ENCODE assay signal across 9 cellular contexts in the genomic region with DNA sequence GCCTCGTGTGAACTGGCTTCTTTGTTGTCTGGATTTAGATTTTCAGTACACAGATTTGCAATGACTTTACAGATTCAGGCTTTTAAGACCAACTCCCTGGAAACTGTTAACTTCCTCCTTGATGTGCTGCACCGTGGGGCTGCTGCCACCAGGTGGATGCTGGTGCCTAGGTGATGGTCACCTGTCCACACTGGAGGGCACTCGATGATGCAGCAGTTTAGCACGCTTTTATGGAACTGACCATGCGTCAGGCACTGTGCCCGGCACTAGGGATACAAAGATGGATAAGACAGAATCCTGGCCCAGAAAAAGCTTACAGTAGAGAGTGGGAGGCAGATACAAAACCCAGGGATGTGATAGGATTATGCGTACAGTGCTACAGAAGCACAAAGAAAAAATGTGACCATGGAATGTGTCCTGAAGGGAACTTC.
DNase-seq lines count a peak whose midpoint lies in the region; ATAC-seq and TF ChIP-seq lines count a peak whose summit lies in the region.
"Had no signal": no experiment of that assay in that cellular context is flagged by ENCODE, and none has a peak within 500 bp of the region (broad histone marks: within the 10 kb centered on the region; RNA-seq: fewer than 3 reads in every experiment).

No MANE protein-coding gene starts in this region.

- H3K27ac ChIP-seq in breast epithelium, result no peak overlapping the region

- DNase-seq in MCF 10A (ENCODE audit: unreplicated experiment), result peak; percentile 58
- no peak for DNase-seq in breast epithelium (ENCODE audit: low spot score in 2 of 2)
- peak; percentile 35 for DNase-seq in NCI-H510A (lab: John Stamatoyannopoulos, UW)
- DNase-seq in endothelial cell (ENCODE audit: low spot score), result peak; percentile 16
- DNase-seq in stimulated activated naive CD8-positive, alpha-beta T cell treated with anti-CD3 and anti-CD28 coated beads, Interleukin-15, amount 100 ng/mL, for 72 hours, result peak in 1 of 2 donors; percentile 15
- no peak for DNase-seq in NCI-H774 (lab: John Stamatoyannopoulos, UW)
- no peak for DNase-seq in ureter (ENCODE audit: low spot score)
- DNase-seq in effector memory CD8-positive, alpha-beta T cell, result no peak

- no peaks in the 10 kb centered on the region for H3K36me3 ChIP-seq in breast epithelium

- H3K9me3 ChIP-seq in breast epithelium, result no peaks in the 10 kb centered on the region

- intact Hi-C loops in MCF 10A (cut with micrococcal nuclease), result loop anchor here (1.0 kb wide), 1 partner anchor 172 kb away; no protein-coding TSS in a partner anchor
- intact Hi-C loops in breast epithelium (cut with DNase I; ENCODE audit: low total_unique reads), result no loop called here

- H3K4me3 Mint-ChIP-seq in MCF 10A (ENCODE audit: unreplicated experiment) (no peak overlapping the region), endothelial cell (ENCODE audit: unreplicated experiment) (no peak overlapping the region)
- H3K4me3 Mint-ChIP-seq in stimulated activated naive CD8-positive, alpha-beta T cell treated with anti-CD3 and anti-CD28 coated beads, Interleukin-15, amount 100 ng/mL, for 72 hours, result no peak overlapping the region
- H3K4me3 Mint-ChIP-seq in effector memory CD8-positive, alpha-beta T cell, result no peak overlapping the region
- H3K4me3 Mint-ChIP-seq: natural killer cell treated with Interleukin-12 subunit alpha and Interleukin-12 subunit beta and Interleukin-15 and Interleukin-18, amount 100 ng/mL, for 72 hours had no signal

- H3K4me1 Mint-ChIP-seq in MCF 10A (ENCODE audit: insufficient read depth, unreplicated experiment), result no peaks in the 10 kb centered on the region
- H3K4me1 Mint-ChIP-seq in endothelial cell (ENCODE audit: unreplicated experiment), result peaks cover 25% of the 10 kb centered on the region
- H3K4me1 Mint-ChIP-seq in stimulated activated naive CD8-positive, alpha-beta T cell treated with anti-CD3 and anti-CD28 coated beads, Interleukin-15, amount 100 ng/mL, for 72 hours, result no peaks in the 10 kb centered on the region
- no peaks in the 10 kb centered on the region for H3K4me1 Mint-ChIP-seq in effector memory CD8-positive, alpha-beta T cell (ENCODE audit: low read depth in 2 of 2)

- TF ChIP-seq CTCF in MCF 10A (IDR thresholded peaks at IDR 0.05; ENCODE audit: unreplicated experiment) (peak; percentile 29), breast epithelium (IDR thresholded peaks at IDR 0.05) (no peak), endothelial cell (IDR thresholded peaks at IDR 0.05; ENCODE audit: unreplicated experiment) (peak; percentile 67)

- peak; percentile 59 for ATAC-seq in stimulated activated naive CD8-positive, alpha-beta T cell treated with anti-CD3 and anti-CD28 coated beads, Interleukin-15, amount 100 ng/mL, for 72 hours
- no peak for ATAC-seq in effector memory CD8-positive, alpha-beta T cell (replicated peaks)

- H3K4me1 ChIP-seq in breast epithelium, result no peaks in the 10 kb centered on the region

- H3K27ac Mint-ChIP-seq in MCF 10A (ENCODE audit: low read depth, unreplicated experiment), result no peak overlapping the region
- H3K27ac Mint-ChIP-seq in endothelial cell (ENCODE audit: unreplicated experiment), result no peak overlapping the region
- no peak overlapping the region for H3K27ac Mint-ChIP-seq in stimulated activated naive CD8-positive, alpha-beta T cell treated with anti-CD3 and anti-CD28 coated beads, Interleukin-15, amount 100 ng/mL, for 72 hours
- H3K27ac Mint-ChIP-seq in effector memory CD8-positive, alpha-beta T cell, result no peak overlapping the region
- H3K27ac Mint-ChIP-seq: natural killer cell treated with Interleukin-12 subunit alpha and Interleukin-12 subunit beta and Interleukin-15 and Interleukin-18, amount 100 ng/mL, for 72 hours had no signal

- no TSS peak for BruUV-seq in MCF 10A (replicated peaks; lab: Mats Ljungman, UMichigan)

- POLR2A ChIA-PET in MCF 10A (lab: Yijun Ruan, JAX), result interaction anchor here (0.6 kb wide), 1 partner anchor 171 kb away, joined by 3 read pairs; no protein-coding TSS in a partner anchor

- H3K27me3 ChIP-seq in breast epithelium, result no peaks in the 10 kb centered on the region

- H3K9me3 Mint-ChIP-seq in MCF 10A (ENCODE audit: unreplicated experiment) (no peaks in the 10 kb centered on the region), endothelial cell (ENCODE audit: unreplicated experiment) (no peaks in the 10 kb centered on the region)
- no peaks in the 10 kb centered on the region for H3K9me3 Mint-ChIP-seq in stimulated activated naive CD8-positive, alpha-beta T cell treated with anti-CD3 and anti-CD28 coated beads, Interleukin-15, amount 100 ng/mL, for 72 hours
- no peaks in the 10 kb centered on the region for H3K9me3 Mint-ChIP-seq in effector memory CD8-positive, alpha-beta T cell
- H3K9me3 Mint-ChIP-seq: natural killer cell treated with Interleukin-12 subunit alpha and Interleukin-12 subunit beta and Interleukin-15 and Interleukin-18, amount 100 ng/mL, for 72 hours had no signal

- TF ChIP-seq POLR2A in breast epithelium (IDR thresholded peaks at IDR 0.05), result no peak

- H3K4me3 ChIP-seq in breast epithelium, result no peak overlapping the region

- no peaks in the 10 kb centered on the region for H3K27me3 Mint-ChIP-seq in MCF 10A (ENCODE audit: insufficient read depth, unreplicated experiment)
- no peaks in the 10 kb centered on the region for H3K27me3 Mint-ChIP-seq in endothelial cell (ENCODE audit: unreplicated experiment)
- peaks cover 6% of the 10 kb centered on the region for H3K27me3 Mint-ChIP-seq in stimulated activated naive CD8-positive, alpha-beta T cell treated with anti-CD3 and anti-CD28 coated beads, Interleukin-15, amount 100 ng/mL, for 72 hours
- H3K27me3 Mint-ChIP-seq in effector memory CD8-positive, alpha-beta T cell, result peaks cover 18 to 33% of the 10 kb centered on the region in 2 donors

- H3K36me3 Mint-ChIP-seq in MCF 10A (ENCODE audit: insufficient read depth, unreplicated experiment) (no peaks in the 10 kb centered on the region), endothelial cell (ENCODE audit: low read depth, unreplicated experiment) (no peaks in the 10 kb centered on the region)
- no peaks in the 10 kb centered on the region for H3K36me3 Mint-ChIP-seq in effector memory CD8-positive, alpha-beta T cell (ENCODE audit: insufficient read depth)
- H3K36me3 Mint-ChIP-seq: natural killer cell treated with Interleukin-12 subunit alpha and Interleukin-12 subunit beta and Interleukin-15 and Interleukin-18, amount 100 ng/mL, for 72 hours had no signal

- CTCF ChIA-PET in MCF 10A (lab: Yijun Ruan, JAX), result interaction anchor here (0.6 to 0.8 kb wide), 2 partner anchors 15 to 166 kb away, joined by 3 read pairs; no protein-coding TSS in a partner anchor

Comparison
In these comparisons a context has a peak if more than half of its experiments do, and no peak if none do; other contexts are left out.
1. DNase-seq: peak in MCF 10A (single experiment), NCI-H510A (single experiment) and endothelial cell (single experiment); none in breast epithelium (0 of 2), NCI-H774 (single experiment), ureter (single experiment) and effector memory CD8-positive, alpha-beta T cell (0 of 3).
2. CTCF ChIP-seq: peak in MCF 10A (single experiment) and endothelial cell (single experiment); none in breast epithelium (0 of 3).